ENCODE assay signal across 32 cellular contexts in the genomic region with DNA sequence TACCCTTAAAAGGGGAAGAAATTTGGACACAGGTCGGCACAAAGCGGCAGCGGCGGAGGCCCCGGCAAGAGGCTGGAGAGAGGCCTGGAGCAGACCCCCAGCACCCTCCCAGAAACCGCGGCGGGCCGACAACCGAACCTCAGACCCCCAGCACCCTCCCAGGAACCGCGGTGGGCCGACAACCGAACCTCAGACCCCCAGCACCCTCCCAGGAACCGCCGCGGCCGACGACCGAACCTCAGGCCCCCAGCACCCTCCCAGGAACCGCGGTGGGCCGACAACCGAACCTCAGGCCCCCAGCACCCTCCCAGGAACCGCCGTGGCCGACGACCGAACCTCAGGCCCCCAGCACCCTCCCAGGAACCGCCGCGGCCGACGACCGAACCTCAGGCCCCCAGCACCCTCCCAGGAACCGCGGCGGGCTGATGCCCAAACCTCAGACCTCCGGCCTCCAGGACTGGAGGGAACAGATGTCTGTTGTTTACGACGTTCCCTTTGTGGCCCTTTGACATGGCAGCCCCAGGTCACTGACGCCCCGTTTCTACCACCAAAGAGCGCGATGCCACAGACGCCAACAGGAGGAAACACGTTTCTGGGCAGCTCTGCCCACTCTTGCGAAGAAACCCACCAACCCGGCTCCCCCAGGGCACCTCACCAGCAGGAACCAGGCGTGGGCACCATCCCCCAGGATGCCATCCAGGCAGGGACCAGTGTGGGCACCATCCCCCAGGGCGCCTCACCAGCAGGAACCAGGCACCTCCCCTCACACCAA. TPM values are rescaled to one million over a fixed set of nuclear protein-coding genes. Genes with fewer than 3 reads are reported as not detected.
"Had no signal": no experiment of that assay in that cellular context is flagged by ENCODE, and none has a peak within 500 bp of the region (broad histone marks: within the 10 kb centered on the region; RNA-seq: fewer than 3 reads in every experiment).

No MANE protein-coding gene starts in this region.

- H3K4me1 ChIP-seq: ascending aorta, body of pancreas, Peyer's patch, SJSA1 had no signal

- DNase-seq: activated CD4-positive, alpha-beta T cell treated with anti-CD3 and anti-CD28 coated beads for 48 hours; activated CD4-positive, alpha-beta T cell treated with anti-CD3 and anti-CD28 coated beads, Interleukin-2, amount 50 U/mL, for 4 hours; activated CD4-positive, CD25-positive, alpha-beta regulatory T cell treated with anti-CD3 and anti-CD28 coated beads, Interleukin-2, amount 50 U/mL, for 72 hours; activated CD8-positive, alpha-beta memory T cell treated with anti-CD3 and anti-CD28 coated beads, Interleukin-2, amount 50 U/mL, for 48 hours; activated CD8-positive, alpha-beta T cell treated with anti-CD3 and anti-CD28 coated beads, Interleukin-2, amount 10 ng/mL, durations not matched to agents 7 days and 5 days; activated effector memory CD4-positive, alpha-beta T cell treated with anti-CD3 and anti-CD28 coated beads, Interleukin-2, amount 50 U/mL, for 16 hours; activated naive CD4-positive, alpha-beta T cell treated with Interleukin-2 at 50 U/mL for 16 hours; activated naive CD8-positive, alpha-beta T cell treated with anti-CD3 and anti-CD28 coated beads, Interleukin-2, amount 50 U/mL, for 24 hours; activated T-cell treated with anti-CD3 and anti-CD28 coated beads, Interleukin-2, amount 50 U/mL, for 24 hours; amniotic stem cell; central memory CD4-positive, alpha-beta T cell; MG63; NCI-H1105 treated with DMSO at 0.1 percent for 48 hours; NCI-H1436 treated with DMSO at 0.1 percent for 48 hours; NCI-H187; NCI-H2081; NCI-H510A treated with DMSO at 0.1 percent for 48 hours; NCI-H69; NK-92 treated with Interleukin-12 subunit alpha and Interleukin-12 subunit beta, amount 100 ng/mL, for 24 hours; SHP77; SW 1271 had no signal

- H3K4me3 Mint-ChIP-seq: WTC11 had no signal

- H3K9me3 Mint-ChIP-seq: activated naive CD8-positive, alpha-beta T cell treated with anti-CD3 and anti-CD28 coated beads, Interleukin-2, amount 50 U/mL, for 24 hours; activated T-cell treated with anti-CD3 and anti-CD28 coated beads, Interleukin-2, amount 50 U/mL, for 24 hours; T-helper 2 cell treated with Interferon-gamma antibody and Interleukin-4, amounts not matched to agents 5 μg/mL and 100 μg/mL, for 36 hours had no signal

- H3K4me3 ChIP-seq: body of pancreas, MG63, SJSA1 had no signal

- H3K27ac ChIP-seq: ascending aorta, RWPE1, SJSA1 had no signal

- ATAC-seq: activated CD8-positive, alpha-beta T cell treated with anti-CD3 and anti-CD28 coated beads, Interleukin-2, amount 10 ng/mL, durations not matched to agents 7 days and 5 days; activated naive CD8-positive, alpha-beta T cell treated with anti-CD3 and anti-CD28 coated beads, Interleukin-2, amount 50 U/mL, for 24 hours; body of pancreas; SK-N-SH treated with all-trans-retinoic acid at 6 μM for 48 hours; WTC11 had no signal

- H3K27me3 ChIP-seq: ascending aorta, body of pancreas, MG63, Peyer's patch, SJSA1 had no signal

- FAIRE-seq: bronchial epithelial cell had no signal

- H3K9me3 ChIP-seq: ascending aorta, body of pancreas, MG63, Peyer's patch, SJSA1 had no signal

- H3K27ac Mint-ChIP-seq: activated CD8-positive, alpha-beta T cell treated with anti-CD3 and anti-CD28 coated beads, Interleukin-2, amount 10 ng/mL, durations not matched to agents 7 days and 5 days had no signal

- H3K36me3 ChIP-seq: ascending aorta, Peyer's patch, SJSA1 had no signal

RNA-seq across cellular contexts. Expression of a gene that starts 58.6 kb away (rescaled TPM):
- total RNA-seq: activated CD8-positive, alpha-beta T cell treated with anti-CD3 and anti-CD28 coated beads, Interleukin-2, amount 10 ng/mL, durations not matched to agents 7 days and 5 days; activated naive CD4-positive, alpha-beta T cell treated with anti-CD3 and anti-CD28 coated beads, Interleukin-2, amount 50 U/mL, for 72 hours; ascending aorta; body of pancreas; bronchial epithelial cell; Peyer's patch; SJSA1; T-helper 1 cell treated with Interleukin-12 subunit alpha and Interleukin-12 subunit beta and Interleukin-4 antibody, amounts not matched to agents 30 ng/mL and 1 ng/mL, for 36 hours had no signal
